Comparison of ENCODE assay signal across 1 cellular context in the genomic region with DNA sequence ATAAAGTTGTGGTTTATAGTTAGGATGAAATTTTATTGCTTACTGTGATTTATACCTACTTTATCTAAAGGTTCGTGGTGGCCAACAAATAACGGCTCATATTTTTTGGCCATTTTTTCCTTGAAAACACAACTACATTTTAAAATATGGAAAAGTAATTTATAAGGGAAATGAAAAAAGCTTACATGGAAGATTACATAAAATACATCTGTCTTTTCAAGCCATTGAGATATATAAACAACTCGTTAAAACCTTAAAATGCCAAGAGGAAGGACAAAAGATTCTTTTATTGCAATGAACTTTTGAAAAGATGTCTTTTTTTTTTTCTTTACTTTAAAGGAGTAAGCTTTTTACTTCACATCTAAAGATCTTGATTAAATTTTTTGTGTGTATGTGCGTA.
TF ChIP-seq lines count a peak whose summit lies in the region.

No MANE protein-coding gene starts in this region.

TF ChIP-seq in HCT116, 20 proteins besides CTCF, POLR2A, EP300 and RAD21 (continued from another document):
- TF ChIP-seq, protein P1, sequence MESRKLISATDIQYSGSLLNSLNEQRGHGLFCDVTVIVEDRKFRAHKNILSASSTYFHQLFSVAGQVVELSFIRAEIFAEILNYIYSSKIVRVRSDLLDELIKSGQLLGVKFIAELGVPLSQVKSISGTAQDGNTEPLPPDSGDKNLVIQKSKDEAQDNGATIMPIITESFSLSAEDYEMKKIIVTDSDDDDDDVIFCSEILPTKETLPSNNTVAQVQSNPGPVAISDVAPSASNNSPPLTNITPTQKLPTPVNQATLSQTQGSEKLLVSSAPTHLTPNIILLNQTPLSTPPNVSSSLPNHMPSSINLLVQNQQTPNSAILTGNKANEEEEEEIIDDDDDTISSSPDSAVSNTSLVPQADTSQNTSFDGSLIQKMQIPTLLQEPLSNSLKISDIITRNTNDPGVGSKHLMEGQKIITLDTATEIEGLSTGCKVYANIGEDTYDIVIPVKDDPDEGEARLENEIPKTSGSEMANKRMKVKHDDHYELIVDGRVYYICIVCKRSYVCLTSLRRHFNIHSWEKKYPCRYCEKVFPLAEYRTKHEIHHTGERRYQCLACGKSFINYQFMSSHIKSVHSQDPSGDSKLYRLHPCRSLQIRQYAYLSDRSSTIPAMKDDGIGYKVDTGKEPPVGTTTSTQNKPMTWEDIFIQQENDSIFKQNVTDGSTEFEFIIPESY (IDR thresholded peaks at IDR 0.05; ENCODE audit: extremely low read depth, insufficient replicate concordance, low read length) = no peak
- TF ChIP-seq YY1 (IDR thresholded peaks at IDR 0.05; ENCODE audit: extremely low read depth, insufficient replicate concordance, low read depth, low read length) (no peak), REST (IDR thresholded peaks at IDR 0.05; ENCODE audit: low read depth) (no peak), SIN3A (IDR thresholded peaks at IDR 0.05; ENCODE audit: low read depth) (no peak)
